Comparison of ENCODE assay signal across 21 cellular contexts in the genomic region with DNA sequence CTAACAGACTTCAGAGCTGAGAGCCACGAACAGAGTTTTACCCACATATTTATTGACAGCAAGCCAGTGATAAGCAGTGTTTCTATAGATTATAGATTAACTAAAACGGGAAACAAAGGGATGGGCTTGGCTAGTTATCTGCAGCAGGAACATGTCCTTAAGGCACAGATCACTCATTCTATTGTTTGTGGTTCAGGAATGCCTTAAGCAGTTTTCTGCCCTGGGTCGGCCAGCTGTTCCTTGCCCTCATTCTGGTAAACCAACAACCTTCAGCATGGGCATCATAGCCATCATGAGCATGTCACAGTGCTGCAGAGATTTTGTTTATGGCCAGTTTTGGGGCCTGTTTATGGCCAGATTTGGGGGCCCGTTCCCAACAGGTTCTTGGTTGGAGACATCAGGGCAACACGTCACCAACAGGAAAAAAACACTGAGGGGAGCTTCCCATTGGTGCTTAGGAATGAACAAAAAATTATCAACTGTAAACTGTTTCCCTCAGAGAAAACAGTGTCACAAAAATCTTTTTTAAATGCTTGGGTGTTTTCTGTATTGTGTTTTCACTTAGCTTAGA. TPM values are rescaled to one million over a fixed set of nuclear protein-coding genes. Genes with fewer than 3 reads are reported as not detected.
"Had no signal": no experiment of that assay in that cellular context is flagged by ENCODE, and none has a peak within 500 bp of the region (broad histone marks: within the 10 kb centered on the region; RNA-seq: fewer than 3 reads in every experiment).

No MANE protein-coding gene starts in this region.

RNA-seq across cellular contexts. Expression of a gene that starts 22.7 kb away (rescaled TPM):
- total RNA-seq: vagina had no signal

RNA-seq across cellular contexts. Expression of a gene that starts 22.8 kb away (rescaled TPM):
- total RNA-seq: cerebellum; colonic mucosa; endodermal cell; epithelial cell of proximal tubule; esophagus muscularis mucosa; heart right ventricle; left ventricle myocardium superior; lower lobe of right lung; mesothelial cell of epicardium; mucosa of descending colon; naive thymus-derived CD8-positive, alpha-beta T cell; pancreas; posterior vena cava; pulmonary artery endothelial cell; subcutaneous adipose tissue; temporal lobe; thyroid gland; ureter; vagina had no signal
- polyA plus RNA-seq: heart right ventricle; immature natural killer cell; naive thymus-derived CD8-positive, alpha-beta T cell; stomach had no signal
